19 cellular contexts compared by ENCODE assay signal in the genomic region with DNA sequence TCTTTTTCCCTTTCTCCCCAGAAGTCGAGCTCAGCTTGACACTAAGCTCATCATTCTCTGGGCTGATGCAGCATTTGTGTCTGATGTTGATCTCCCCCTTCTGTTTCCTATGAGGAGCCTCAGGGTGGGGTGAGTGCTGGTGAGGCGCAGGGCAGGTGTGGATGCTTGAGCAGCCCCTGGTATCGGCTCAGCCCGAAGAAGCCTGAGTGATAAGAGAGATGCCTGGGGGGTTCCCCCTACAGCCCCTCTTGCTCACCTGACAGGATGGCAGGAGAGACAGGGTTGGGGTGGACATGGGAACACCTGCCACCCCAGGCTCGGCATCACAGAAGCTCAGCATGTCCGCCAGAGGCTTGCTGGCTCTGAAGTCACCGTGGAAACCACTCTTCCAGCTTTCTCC.
DNase-seq lines count a peak whose midpoint lies in the region; ATAC-seq and TF ChIP-seq lines count a peak whose summit lies in the region.
"Had no signal": no experiment of that assay in that cellular context is flagged by ENCODE, and none has a peak within 500 bp of the region (broad histone marks: within the 10 kb centered on the region; RNA-seq: fewer than 3 reads in every experiment).

No MANE protein-coding gene starts in this region.

- H4K20me1 ChIP-seq in neural cell (ENCODE audit: insufficient read depth) = no peaks in the 10 kb centered on the region

- no peak overlapping the region for H2AFZ ChIP-seq in neural cell (ENCODE audit: low read depth, low read length)

- H3K9ac ChIP-seq in neural cell (ENCODE audit: low read length) = no peak overlapping the region
- H3K9ac ChIP-seq: SK-N-SH had no signal

- H3K79me2 ChIP-seq in neural cell (replicated peaks; ENCODE audit: insufficient read depth, low read length) = no peaks in the 10 kb centered on the region

- H3K36me3 ChIP-seq in H7 (replicated peaks; ENCODE audit: control insufficient read depth, insufficient read depth, low read length) (no peaks in the 10 kb centered on the region), neural cell (ENCODE audit: insufficient read depth, low read length) (no peaks in the 10 kb centered on the region)

- no peaks in the 10 kb centered on the region for H3F3A ChIP-seq in neural cell (ENCODE audit: insufficient read depth, low read length, poor library complexity, severe bottlenecking)

- H3K27me3 ChIP-seq in H7 (ENCODE audit: control insufficient read depth, insufficient read depth, low read length) (no peaks in the 10 kb centered on the region), neural cell (ENCODE audit: insufficient read depth, low read depth, low read length) (no peaks in the 10 kb centered on the region)

- no peak for TF ChIP-seq EP300 in neural cell (conservative IDR thresholded peaks at IDR 0.05; ENCODE audit: poor library complexity, severe bottlenecking)

- TF ChIP-seq RAD21 in neural cell (conservative IDR thresholded peaks at IDR 0.05) = no peak

- no peak for TF ChIP-seq CTCF in neural cell (IDR thresholded peaks at IDR 0.05; ENCODE audit: poor library complexity, severe bottlenecking)

- no peak overlapping the region for H3K4me2 ChIP-seq in neural cell (ENCODE audit: low read length)
- H3K4me2 ChIP-seq: SK-N-SH had no signal

- no peak overlapping the region for H3K27ac ChIP-seq in neural cell (ENCODE audit: low read length)
- H3K27ac ChIP-seq: C4-2B had no signal

- H3K4me3 ChIP-seq in H7 (ENCODE audit: insufficient read depth, low read depth, low read length) (no peak overlapping the region), neural cell (ENCODE audit: low read length) (peak overlapping the region; percentile 4)

- no peaks in the 10 kb centered on the region for H3K9me3 ChIP-seq in neural cell (ENCODE audit: low read length)
- H3K9me3 ChIP-seq: SK-N-SH had no signal

- no peaks in the 10 kb centered on the region for H3K9me2 ChIP-seq in neural cell (ENCODE audit: insufficient read depth, low read length)
- H3K9me2 ChIP-seq: SK-N-SH had no signal

- DNase-seq in NCI-H1436 (lab: John Stamatoyannopoulos, UW) (peak; percentile 37), NCI-H1436 treated with DMSO at 0.1 percent for 48 hours (lab: John Stamatoyannopoulos, UW) (no peak), H7 (peak; percentile 19), NCI-H69 (lab: John Stamatoyannopoulos, UW) (peak; percentile 46), D341Med (ENCODE audit: low spot score) (no peak)
- no peak for DNase-seq in activated T-cell treated with anti-CD3 and anti-CD28 coated beads, Interleukin-2, amount 50 U/mL, for 48 hours
- DNase-seq: Calu3; CD8-positive, alpha-beta memory T cell; Kasumi-1; NCI-H1694 treated with DMSO at 0.1 percent for 48 hours; NCI-H2171; NCI-H446; NCI-H526 treated with DMSO at 0.1 percent for 48 hours; SIG-M5; SK-N-SH had no signal

- no peak for ATAC-seq in GM19023 (IDR thresholded peaks at IDR 0.05; ENCODE audit: unreplicated experiment)
- ATAC-seq: Panc1 had no signal

TF ChIP-seq in neural cell, 6 proteins besides CTCF, POLR2A, EP300 and RAD21:
- TF ChIP-seq SMC3 (conservative IDR thresholded peaks at IDR 0.05; ENCODE audit: poor library complexity) = no peak
- no peak for TF ChIP-seq EZH2 (IDR thresholded peaks at IDR 0.05; ENCODE audit: borderline replicate concordance, insufficient read depth, low read length, poor library complexity, severe bottlenecking)
- no peak for TF ChIP-seq TAF1 (IDR thresholded peaks at IDR 0.05; ENCODE audit: low read depth)
- no peak for TF ChIP-seq MXI1 (conservative IDR thresholded peaks at IDR 0.05; ENCODE audit: poor library complexity, severe bottlenecking)
- TF ChIP-seq POLR2AphosphoS5 (IDR thresholded peaks at IDR 0.05) = no peak
- no peak for TF ChIP-seq REST (IDR thresholded peaks at IDR 0.05; ENCODE audit: borderline replicate concordance)

Comparison
In these comparisons a context has a peak if more than half of its experiments do, and no peak if none do; other contexts are left out.
1. DNase-seq: peak in NCI-H1436 (single experiment), H7 (single experiment) and NCI-H69 (single experiment); none in NCI-H1436 treated with DMSO at 0.1 percent for 48 hours (single experiment), activated T-cell treated with anti-CD3 and anti-CD28 coated beads, Interleukin-2, amount 50 U/mL, for 48 hours (0 of 2) and D341Med (single experiment).